In the genomic region with DNA sequence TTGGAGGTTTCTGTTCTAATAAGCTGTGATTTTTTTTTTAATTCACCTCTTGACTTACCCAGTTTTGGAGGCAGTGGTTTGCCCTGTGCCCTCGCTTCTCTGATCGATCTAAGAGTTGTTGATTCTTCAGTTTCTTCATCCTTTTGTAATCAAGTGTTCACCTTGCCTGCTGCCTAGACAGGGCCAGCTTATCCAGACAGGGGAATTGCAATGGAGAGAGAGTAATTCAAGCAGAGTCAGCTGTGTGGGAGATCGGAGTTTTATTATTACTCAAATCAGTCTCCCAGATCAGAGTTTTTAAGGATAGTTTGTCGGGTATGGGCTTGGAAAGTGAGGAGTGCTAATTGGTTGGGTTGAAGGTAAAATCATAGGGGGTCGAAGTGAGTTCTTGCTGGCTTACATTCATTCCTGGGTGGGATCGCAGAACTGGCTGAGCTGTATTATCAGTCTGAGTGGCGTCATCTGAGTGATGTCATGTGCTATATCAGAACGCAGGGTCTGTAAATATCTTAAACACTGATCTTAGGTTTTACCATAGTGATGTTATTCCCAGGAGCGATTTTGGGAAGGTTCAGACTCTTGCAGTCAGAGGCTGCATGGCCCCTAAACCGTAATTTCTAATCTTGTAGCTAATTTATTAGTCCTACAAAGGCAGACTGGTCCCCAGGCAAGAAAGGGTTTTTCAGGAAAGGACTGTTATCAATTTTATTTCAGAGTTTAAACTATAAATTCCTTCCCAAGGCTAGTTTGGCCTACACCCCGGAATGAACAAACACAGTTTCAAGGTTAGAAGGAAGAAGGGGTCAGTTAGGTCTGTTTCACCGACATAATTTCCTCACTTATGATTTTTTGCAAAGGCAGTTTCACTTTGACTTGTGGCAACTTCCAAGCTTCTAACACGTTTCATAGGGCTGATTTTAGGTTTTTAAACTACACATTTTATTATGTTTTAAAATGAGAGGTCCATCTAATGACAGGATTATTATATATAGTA, we compare ENCODE assay signal across 16 cellular contexts. TPM values are rescaled to one million over a fixed set of nuclear protein-coding genes. Genes with fewer than 3 reads are reported as not detected.
A peak's percentile ranks its signal among the peaks of the same experiment; 100 is the strongest.
DNase-seq lines count a peak whose midpoint lies in the region; ATAC-seq and TF ChIP-seq lines count a peak whose summit lies in the region.
"Had no signal": no experiment of that assay in that cellular context is flagged by ENCODE, and none has a peak within 500 bp of the region (broad histone marks: within the 10 kb centered on the region; RNA-seq: fewer than 3 reads in every experiment).

No MANE protein-coding gene starts in this region.

- H2BK120ac ChIP-seq in mesenchymal stem cell (ENCODE audit: low read depth, low read length): no peak overlapping the region

- H3K27me3 ChIP-seq in PC-3 (ENCODE audit: low read length) (no peaks in the 10 kb centered on the region), endocrine pancreas (ENCODE audit: control insufficient read depth, insufficient read depth, low read length) (no peaks in the 10 kb centered on the region), mesenchymal stem cell (ENCODE audit: control insufficient read depth in 1 of 2, insufficient read depth in 1 of 2, low read length in 2 of 2) (no peaks in the 10 kb centered on the region), subcutaneous abdominal adipose tissue (ENCODE audit: control insufficient read depth in 5 of 5, insufficient read depth in 4 of 5, low read length in 5 of 5) (no peaks in the 10 kb centered on the region)
- H3K27me3 ChIP-seq: cardiac muscle cell had no signal

- no peak overlapping the region for H2BK12ac ChIP-seq in mesenchymal stem cell (ENCODE audit: low read length in 2 of 2)

- H3K36me3 ChIP-seq in PC-3 (ENCODE audit: low read depth, low read length): no peaks in the 10 kb centered on the region
- no peaks in the 10 kb centered on the region for H3K36me3 ChIP-seq in endocrine pancreas (ENCODE audit: control insufficient read depth, insufficient read depth, low read length)
- H3K36me3 ChIP-seq in mesenchymal stem cell (ENCODE audit: control insufficient read depth in 1 of 2, insufficient read depth in 2 of 2, low read depth in 1 of 2, low read length in 2 of 2): no peaks in the 10 kb centered on the region
- no peaks in the 10 kb centered on the region for H3K36me3 ChIP-seq in subcutaneous abdominal adipose tissue (ENCODE audit: control insufficient read depth in 5 of 5, insufficient read depth in 5 of 5, low read length in 5 of 5)
- no peaks in the 10 kb centered on the region for H3K36me3 ChIP-seq in OCI-LY7 (ENCODE audit: insufficient read depth, low read length)
- H3K36me3 ChIP-seq: cardiac muscle cell had no signal

- H3K9me3 ChIP-seq in PC-3 (ENCODE audit: low read length): no peaks in the 10 kb centered on the region
- H3K9me3 ChIP-seq in endocrine pancreas (ENCODE audit: control insufficient read depth, low read length): no peaks in the 10 kb centered on the region
- no peaks in the 10 kb centered on the region for H3K9me3 ChIP-seq in mesenchymal stem cell (ENCODE audit: control insufficient read depth, low read length)
- no peaks in the 10 kb centered on the region for H3K9me3 ChIP-seq in subcutaneous abdominal adipose tissue (ENCODE audit: control insufficient read depth in 5 of 5, low read length in 5 of 5)
- no peaks in the 10 kb centered on the region for H3K9me3 ChIP-seq in OCI-LY7 (ENCODE audit: low read length)

- no peaks in the 10 kb centered on the region for H3K79me1 ChIP-seq in mesenchymal stem cell (replicated peaks; ENCODE audit: low read length, poor library complexity, severe bottlenecking)

- CTCF ChIA-PET in PC-3 (lab: Charles Lee) (no interaction called here), OCI-LY7 (lab: Charles Lee; ENCODE audit: unreplicated experiment) (no interaction called here)

- H4K8ac ChIP-seq in mesenchymal stem cell (ENCODE audit: low read length): no peak overlapping the region

- intact Hi-C loops in PC-3 (cut with micrococcal nuclease): no loop called here
- intact Hi-C loops in OCI-LY7 (cut with micrococcal nuclease; ENCODE audit: unreplicated experiment): no loop called here

- TF ChIP-seq CTCF in PC-3 (conservative IDR thresholded peaks at IDR 0.05; ENCODE audit: low read depth, low read length): no peak
- TF ChIP-seq CTCF in OCI-LY7 (conservative IDR thresholded peaks at IDR 0.05; ENCODE audit: low read length): no peak

- H2AK5ac ChIP-seq in mesenchymal stem cell (ENCODE audit: low read length, severe bottlenecking): no peak overlapping the region

- no peak overlapping the region for H3K23ac ChIP-seq in mesenchymal stem cell (ENCODE audit: low read length in 2 of 2)

- no peaks in the 10 kb centered on the region for H3K4me1 ChIP-seq in PC-3 (ENCODE audit: insufficient read depth, low read length)
- no peaks in the 10 kb centered on the region for H3K4me1 ChIP-seq in endocrine pancreas (ENCODE audit: control insufficient read depth, insufficient read depth, low read length)
- H3K4me1 ChIP-seq in mesenchymal stem cell (ENCODE audit: control insufficient read depth, insufficient read depth, low read depth, low read length): no peaks in the 10 kb centered on the region
- peaks cover 0 to 21% (median 9%) of the 10 kb centered on the region in 5 donors for H3K4me1 ChIP-seq in subcutaneous abdominal adipose tissue (ENCODE audit: control insufficient read depth in 5 of 5, insufficient read depth in 5 of 5, low read length in 5 of 5)
- H3K4me1 ChIP-seq in OCI-LY7 (ENCODE audit: insufficient read depth, low read length, poor library complexity, severe bottlenecking): no peaks in the 10 kb centered on the region

- H4K20me1 ChIP-seq in PC-3 (ENCODE audit: low read length) (no peaks in the 10 kb centered on the region), OCI-LY7 (ENCODE audit: insufficient read depth, low read length) (no peaks in the 10 kb centered on the region)

- no peaks in the 10 kb centered on the region for H3F3A ChIP-seq in PC-3 (ENCODE audit: low read length, unreplicated experiment)

- no peaks in the 10 kb centered on the region for H3K9me2 ChIP-seq in PC-3 (replicated peaks; ENCODE audit: low read length)
- no peaks in the 10 kb centered on the region for H3K9me2 ChIP-seq in OCI-LY7 (ENCODE audit: insufficient read depth, low read length)

- H4K91ac ChIP-seq in mesenchymal stem cell (ENCODE audit: low read length): no peak overlapping the region

- no peaks in the 10 kb centered on the region for H3K79me2 ChIP-seq in PC-3 (ENCODE audit: low read length)
- no peaks in the 10 kb centered on the region for H3K79me2 ChIP-seq in OCI-LY7 (ENCODE audit: insufficient read depth, low read depth, low read length)

- 91% methylated on average over 11 of the region's 13 CpGs for WGBS in mesenchymal stem cell

- no peak for ATAC-seq in PC-3
- no peak for ATAC-seq in HG03135 (IDR thresholded peaks at IDR 0.05; ENCODE audit: unreplicated experiment)
- ATAC-seq: T-cell had no signal

- H2AFZ ChIP-seq in PC-3 (ENCODE audit: low read length) (0 out of 2 replicates have a peak overlapping the region, but pooled peaks have one; percentile 24), mesenchymal stem cell (ENCODE audit: low read depth, low read length) (no peak overlapping the region), OCI-LY7 (ENCODE audit: low read length) (no peak overlapping the region)

- H3K4me3 ChIP-seq in PC-3 (ENCODE audit: low read length) (no peak overlapping the region), endocrine pancreas (ENCODE audit: control insufficient read depth, insufficient read depth, low read length) (peak overlapping the region; percentile 61), mesenchymal stem cell (ENCODE audit: insufficient read depth in 1 of 2, low read depth in 1 of 2, low read length in 2 of 2) (peak overlapping the region in 1 of 2 experiments; percentile 71), subcutaneous abdominal adipose tissue (ENCODE audit: low read depth in 1 of 5, low read length in 5 of 5) (peak overlapping the region; percentile 29 to 51 (median 45)), OCI-LY7 (ENCODE audit: low read depth, low read length, poor library complexity, severe bottlenecking) (no peak overlapping the region)
- H3K4me3 ChIP-seq: cardiac muscle cell, skin epidermis had no signal

- no peak overlapping the region for H3K18ac ChIP-seq in mesenchymal stem cell (ENCODE audit: low read depth in 1 of 2, low read length in 2 of 2)

- no peak overlapping the region for H3K14ac ChIP-seq in mesenchymal stem cell (ENCODE audit: low read length in 2 of 2)

- no peak overlapping the region for H3K4ac ChIP-seq in mesenchymal stem cell (ENCODE audit: low read depth in 1 of 2, low read length in 2 of 2)

- no peak overlapping the region for H2BK15ac ChIP-seq in mesenchymal stem cell (ENCODE audit: low read depth, poor library complexity, severe bottlenecking)

- DNase-seq in PC-3 (no peak), mesenchymal stem cell (no peak), NCI-H1048 (lab: John Stamatoyannopoulos, UW) (no peak), OCI-LY7 (ENCODE audit: low spot score) (no peak), NCI-H2029 (lab: John Stamatoyannopoulos, UW) (no peak)
- DNase-seq: activated CD4-positive, alpha-beta T cell treated with anti-CD3 and anti-CD28 coated beads, Interleukin-2, amount 10 ng/mL, durations not matched to agents 7 days and 5 days; CD8-positive, alpha-beta memory T cell; HCEC 1CT; NCI-H2171; T-cell had no signal

- H2BK5ac ChIP-seq in mesenchymal stem cell (ENCODE audit: low read depth, low read length, poor library complexity, severe bottlenecking): no peak overlapping the region

- BruUV-seq in PC-3 (replicated peaks; lab: Mats Ljungman, UMichigan) (no TSS peak), OCI-LY7 (replicated peaks; lab: Mats Ljungman, UMichigan) (no TSS peak)

- H3K4me2 ChIP-seq in PC-3 (ENCODE audit: low read length) (no peak overlapping the region), mesenchymal stem cell (ENCODE audit: low read length, poor library complexity, severe bottlenecking) (no peak overlapping the region), OCI-LY7 (ENCODE audit: low read length) (no peak overlapping the region)

- H3K9ac ChIP-seq in PC-3 (ENCODE audit: low read length) (no peak overlapping the region), endocrine pancreas (ENCODE audit: control insufficient read depth, insufficient read depth, low read length) (peak overlapping the region; percentile 55), mesenchymal stem cell (ENCODE audit: low read length) (peak overlapping the region; percentile 91), subcutaneous abdominal adipose tissue (ENCODE audit: low read length in 5 of 5) (peak overlapping the region in 1 of 5 donors; percentile 59)

- POLR2A ChIA-PET in PC-3 (lab: Charles Lee; ENCODE audit: unreplicated experiment) (no interaction called here), OCI-LY7 (lab: Charles Lee) (interaction anchor here (1.2 to 1.4 kb wide), 2 partner anchors 8 to 10 kb away, joined by 3 to 7 read pairs; no protein-coding TSS in a partner anchor)

- H3K27ac ChIP-seq in PC-3 (ENCODE audit: low read length) (no peak overlapping the region), mesenchymal stem cell (ENCODE audit: low read length, poor library complexity, severe bottlenecking) (no peak overlapping the region), subcutaneous abdominal adipose tissue (ENCODE audit: low read depth, low read length) (no peak overlapping the region), OCI-LY7 (ENCODE audit: low read depth, low read length, poor library complexity, severe bottlenecking) (no peak overlapping the region)
- H3K27ac ChIP-seq: cardiac muscle cell, skin epidermis had no signal

RNA-seq across cellular contexts. Expression of a gene that starts 21.5 kb away (rescaled TPM):
- total RNA-seq in PC-3 (2014; rRNA removed): not detected in 2 replicates
- polyA plus RNA-seq in mesenchymal stem cell (2013, experiment 1 of 2): 0.01 TPM
- not detected for polyA plus RNA-seq in mesenchymal stem cell (2013, experiment 2 of 2)
- total RNA-seq in OCI-LY7 (2014; rRNA removed; shearing (Covaris generic)): not detected in 2 replicates
- total RNA-seq in OCI-LY7 (2022): not detected in 2 replicates
- total RNA-seq: activated CD4-positive, alpha-beta T cell treated with anti-CD3 and anti-CD28 coated beads, Interleukin-2, amount 10 ng/mL, durations not matched to agents 7 days and 5 days; cardiac muscle cell; CD8-positive, alpha-beta memory T cell; M059J; T-cell had no signal
- polyA plus RNA-seq: cardiac muscle cell; CD8-positive, alpha-beta memory T cell had no signal

Comparison
In these comparisons a context has a peak if more than half of its experiments do, and no peak if none do; other contexts are left out.
1. H3K4me3 ChIP-seq: peak in endocrine pancreas (single experiment) and subcutaneous abdominal adipose tissue (5 of 5); none in PC-3 (single experiment) and OCI-LY7 (single experiment).